10 cellular contexts compared by ENCODE assay signal in the genomic region with DNA sequence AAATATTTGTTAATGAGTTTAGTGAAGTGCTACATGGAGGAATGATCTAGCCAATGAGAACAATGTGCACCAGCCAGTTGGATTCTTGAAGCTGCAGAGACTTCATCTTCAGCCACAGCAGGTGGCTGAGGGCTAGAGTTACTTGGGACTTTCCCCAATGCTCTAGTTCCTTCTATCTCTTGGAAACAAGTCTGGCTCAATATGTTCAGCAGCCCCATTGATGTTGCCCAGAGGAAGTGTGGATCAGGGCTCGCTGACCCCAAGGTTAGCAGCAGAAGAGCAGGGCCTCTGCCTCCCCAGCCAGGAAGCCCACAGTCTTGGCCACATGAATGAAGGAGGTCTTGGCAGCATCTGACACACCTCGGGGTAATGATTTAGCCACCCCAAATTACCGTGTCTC.
A peak's percentile ranks its signal among the peaks of the same experiment; 100 is the strongest.
DNase-seq lines count a peak whose midpoint lies in the region; ATAC-seq and TF ChIP-seq lines count a peak whose summit lies in the region.
"Had no signal": no experiment of that assay in that cellular context is flagged by ENCODE, and none has a peak within 500 bp of the region (broad histone marks: within the 10 kb centered on the region; RNA-seq: fewer than 3 reads in every experiment).

No MANE protein-coding gene starts in this region.

- no peak for DNase-seq in activated naive CD4-positive, alpha-beta T cell treated with anti-CD3 and anti-CD28 coated beads for 36 hours
- no peak for DNase-seq in activated naive CD4-positive, alpha-beta T cell (lab: John Stamatoyannopoulos, UW)
- DNase-seq in Peyer's patch (peak in 2 of 3 donors; percentile 56 to 61), upper lobe of left lung (peak in 1 of 2 donors; percentile 32), SHP77 (lab: John Stamatoyannopoulos, UW) (no peak), right cardiac atrium (no peak), iPS-NIHi7 (ENCODE audit: extremely low spot score) (no peak)

- TF ChIP-seq CTCF in Peyer's patch (IDR thresholded peaks at IDR 0.05) (no peak), upper lobe of left lung (IDR thresholded peaks at IDR 0.05) (no peak)

- CTCF ChIA-PET in activated naive CD4-positive, alpha-beta T cell treated with anti-CD3 and anti-CD28 coated beads for 36 hours (lab: Charles Lee), result interaction anchor here (0.8 to 2.0 kb wide), 7 partner anchors 8 to 648 kb away, joined by 3 to 9 read pairs (median 5); no protein-coding TSS in a partner anchor

- no peak for TF ChIP-seq EP300 in upper lobe of left lung (IDR thresholded peaks at IDR 0.05)

- H3K4me1 Mint-ChIP-seq in activated naive CD4-positive, alpha-beta T cell treated with anti-CD3 and anti-CD28 coated beads for 36 hours (ENCODE audit: low read depth), result peaks cover 26% of the 10 kb centered on the region

- H3K27ac ChIP-seq in Peyer's patch (peak overlapping the region in 3 of 4 donors; percentile 28 to 73 (median 64)), upper lobe of left lung (peak overlapping the region in 3 of 4 donors; percentile 50 to 78 (median 72)), right cardiac atrium (ENCODE audit: low read length) (no peak overlapping the region)
- H3K27ac ChIP-seq: thoracic aorta had no signal

- H3K9me3 Mint-ChIP-seq in activated naive CD4-positive, alpha-beta T cell treated with anti-CD3 and anti-CD28 coated beads for 36 hours, result no peaks in the 10 kb centered on the region
- H3K9me3 Mint-ChIP-seq: neural crest cell had no signal

- H3K36me3 Mint-ChIP-seq in activated naive CD4-positive, alpha-beta T cell treated with anti-CD3 and anti-CD28 coated beads for 36 hours (ENCODE audit: low read depth), result no peaks in the 10 kb centered on the region

- H3K9me3 ChIP-seq in Peyer's patch (no peaks in the 10 kb centered on the region), upper lobe of left lung (no peaks in the 10 kb centered on the region), right cardiac atrium (ENCODE audit: control insufficient read depth, low read length) (no peaks in the 10 kb centered on the region)
- H3K9me3 ChIP-seq: thoracic aorta had no signal

- TF ChIP-seq POLR2A in Peyer's patch (IDR thresholded peaks at IDR 0.05), result no peak
- TF ChIP-seq POLR2A in upper lobe of left lung (IDR thresholded peaks at IDR 0.05), result no peak

- peaks cover 2% of the 10 kb centered on the region for H3K27me3 Mint-ChIP-seq in activated naive CD4-positive, alpha-beta T cell treated with anti-CD3 and anti-CD28 coated beads for 36 hours (ENCODE audit: low read depth)

- intact Hi-C loops in activated naive CD4-positive, alpha-beta T cell treated with anti-CD3 and anti-CD28 coated beads for 36 hours (cut with micrococcal nuclease), result no loop called here
- intact Hi-C loops in right cardiac atrium (cut with DNase I), result no loop called here

- ATAC-seq in HG02852 (IDR thresholded peaks at IDR 0.05; ENCODE audit: unreplicated experiment), result peak; percentile 44
- peak in 1 of 2 donors; percentile 45 for ATAC-seq in upper lobe of left lung (ENCODE audit: low FRiP score in 2 of 2)
- ATAC-seq in right cardiac atrium, result no peak

- peak overlapping the region; percentile 77 for H3K4me3 Mint-ChIP-seq in activated naive CD4-positive, alpha-beta T cell treated with anti-CD3 and anti-CD28 coated beads for 36 hours
- H3K4me3 Mint-ChIP-seq: neural crest cell had no signal

- 56 to 59% methylated on average over 2 to 3 of the region's 3 CpGs for WGBS in upper lobe of left lung, 2 donors
- 63% methylated on average over 3 of the region's 3 CpGs for WGBS in right cardiac atrium

- H3K36me3 ChIP-seq in Peyer's patch (no peaks in the 10 kb centered on the region), upper lobe of left lung (no peaks in the 10 kb centered on the region)
- H3K36me3 ChIP-seq: thoracic aorta had no signal

- H3K4me3 ChIP-seq in Peyer's patch, result no peak overlapping the region
- H3K4me3 ChIP-seq in upper lobe of left lung, result peak overlapping the region in 1 of 4 donors; percentile 15
- H3K4me3 ChIP-seq in right cardiac atrium (ENCODE audit: low read length), result no peak overlapping the region

- peaks cover 0 to 8% (median 2%) of the 10 kb centered on the region in 4 donors for H3K4me1 ChIP-seq in Peyer's patch
- H3K4me1 ChIP-seq in upper lobe of left lung, result peaks cover 0 to 6% (median under 1%) of the 10 kb centered on the region in 4 donors
- no peaks in the 10 kb centered on the region for H3K4me1 ChIP-seq in right cardiac atrium (ENCODE audit: control insufficient read depth, insufficient read depth, low read length)

- H3K27me3 ChIP-seq in Peyer's patch (no peaks in the 10 kb centered on the region), upper lobe of left lung (no peaks in the 10 kb centered on the region), right cardiac atrium (ENCODE audit: control insufficient read depth, insufficient read depth) (no peaks in the 10 kb centered on the region)

- no peak overlapping the region for H3K27ac Mint-ChIP-seq in activated naive CD4-positive, alpha-beta T cell treated with anti-CD3 and anti-CD28 coated beads for 36 hours

Comparison
In these comparisons a context has a peak if more than half of its experiments do, and no peak if none do; other contexts are left out.
1. DNase-seq: peak in Peyer's patch (2 of 3); none in activated naive CD4-positive, alpha-beta T cell treated with anti-CD3 and anti-CD28 coated beads for 36 hours (single experiment), activated naive CD4-positive, alpha-beta T cell (0 of 4), SHP77 (0 of 2), right cardiac atrium (0 of 3) and iPS-NIHi7 (single experiment).